In the genomic region with DNA sequence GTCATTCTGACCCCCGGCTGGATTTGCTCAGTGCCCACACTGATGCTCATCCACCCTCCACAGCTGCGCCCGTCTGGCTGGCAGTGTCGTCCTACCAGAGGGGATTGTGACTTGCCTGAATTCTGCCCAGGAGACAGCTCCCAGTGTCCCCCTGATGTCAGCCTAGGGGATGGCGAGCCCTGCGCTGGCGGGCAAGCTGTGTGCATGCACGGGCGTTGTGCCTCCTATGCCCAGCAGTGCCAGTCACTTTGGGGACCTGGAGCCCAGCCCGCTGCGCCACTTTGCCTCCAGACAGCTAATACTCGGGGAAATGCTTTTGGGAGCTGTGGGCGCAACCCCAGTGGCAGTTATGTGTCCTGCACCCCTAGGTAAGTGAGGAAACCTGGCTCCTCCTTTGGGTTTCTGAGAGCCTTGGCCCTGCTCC, we compare ENCODE assay signal across 23 cellular contexts. TPM values are rescaled to one million over a fixed set of nuclear protein-coding genes. Genes with fewer than 3 reads are reported as not detected.
DNase-seq lines count a peak whose midpoint lies in the region; ATAC-seq, FAIRE-seq and TF ChIP-seq lines count a peak whose summit lies in the region.
"Had no signal": no experiment of that assay in that cellular context is flagged by ENCODE, and none has a peak within 500 bp of the region (broad histone marks: within the 10 kb centered on the region; RNA-seq: fewer than 3 reads in every experiment).

No MANE protein-coding gene starts in this region.

- no peaks in the 10 kb centered on the region for H3F3A ChIP-seq in Loucy (ENCODE audit: low read depth)

- POLR2A ChIA-PET in endothelial cell of umbilical vein (lab: Charles Lee), result no interaction called here

- no peak for ATAC-seq in DND-41 (ENCODE audit: insufficient read depth, low read depth)
- ATAC-seq: body of pancreas, GM12878, lower lobe of right lung had no signal

- H3K4me2 ChIP-seq in DND-41 (ENCODE audit: insufficient read depth, low read length) (no peak overlapping the region), Loucy (ENCODE audit: low read depth, low read length, poor library complexity, severe bottlenecking) (no peak overlapping the region), endothelial cell of umbilical vein (ENCODE audit: insufficient read depth, low read length) (no peak overlapping the region)

- no peaks in the 10 kb centered on the region for H3K9me1 ChIP-seq in endothelial cell of umbilical vein (replicated peaks; ENCODE audit: control insufficient read depth, extremely low read depth, insufficient read depth, low read length)

- H3K27ac ChIP-seq in DND-41 (ENCODE audit: low read length), result no peak overlapping the region
- no peak overlapping the region for H3K27ac ChIP-seq in endothelial cell of umbilical vein (ENCODE audit: insufficient read depth, low read depth, low read length)
- H3K27ac ChIP-seq: body of pancreas, lower lobe of right lung, parathyroid adenoma, skin epidermis, suprapubic skin, VCaP had no signal

- H4K20me1 ChIP-seq in DND-41 (ENCODE audit: insufficient read depth, low read length) (peaks cover 27% of the 10 kb centered on the region), Loucy (ENCODE audit: insufficient read depth, low read length, poor library complexity, severe bottlenecking) (no peaks in the 10 kb centered on the region), endothelial cell of umbilical vein (replicated peaks; ENCODE audit: control insufficient read depth, extremely low read depth, insufficient read depth, low read length) (no peaks in the 10 kb centered on the region)

- H3K36me3 ChIP-seq in DND-41 (ENCODE audit: insufficient read depth, low read length) (no peaks in the 10 kb centered on the region), Loucy (ENCODE audit: insufficient read depth, low read length) (no peaks in the 10 kb centered on the region), endothelial cell of umbilical vein (ENCODE audit: control insufficient read depth in 2 of 2, extremely low read depth in 1 of 2, insufficient read depth in 2 of 2, low read length in 2 of 2) (peaks cover 12 to 49% of the 10 kb centered on the region in 2 experiments)

- H3K9me2 ChIP-seq in Loucy (replicated peaks; ENCODE audit: low read depth, low read length), result no peaks in the 10 kb centered on the region

- FAIRE-seq in endothelial cell of umbilical vein (lab: Jason Lieb, UNC), result no peak
- FAIRE-seq: GM12878, HTR-8/SVneo had no signal

- no peak for TF ChIP-seq POLR2A in endothelial cell of umbilical vein (IDR thresholded peaks at IDR 0.05; ENCODE audit: low read depth, low read length)

- H3K9me3 ChIP-seq in DND-41 (ENCODE audit: insufficient read depth, low read length, severe bottlenecking) (no peaks in the 10 kb centered on the region), Loucy (ENCODE audit: insufficient read depth, low read depth, low read length) (no peaks in the 10 kb centered on the region), endothelial cell of umbilical vein (replicated peaks; ENCODE audit: control insufficient read depth, insufficient read depth, low read length) (no peaks in the 10 kb centered on the region)
- H3K9me3 ChIP-seq: body of pancreas, lower lobe of right lung, suprapubic skin had no signal

- H3K79me2 ChIP-seq in DND-41 (ENCODE audit: insufficient read depth, low read length) (no peaks in the 10 kb centered on the region), Loucy (ENCODE audit: insufficient read depth, low read length) (no peaks in the 10 kb centered on the region; the same call in 1 of the 2 replicates), endothelial cell of umbilical vein (ENCODE audit: control insufficient read depth, insufficient read depth, low read length) (peaks cover 10% of the 10 kb centered on the region)
- H3K79me2 ChIP-seq: parathyroid adenoma had no signal

- H3K27me3 ChIP-seq in DND-41 (ENCODE audit: insufficient read depth, low read length, poor library complexity) (peaks cover 9% of the 10 kb centered on the region), Loucy (ENCODE audit: insufficient read depth, low read length, poor library complexity, severe bottlenecking) (no peaks in the 10 kb centered on the region), endothelial cell of umbilical vein (ENCODE audit: control insufficient read depth in 2 of 2, insufficient read depth in 2 of 2, low read length in 2 of 2) (no peaks in the 10 kb centered on the region)
- H3K27me3 ChIP-seq: body of pancreas, suprapubic skin had no signal

- no peak for DNase-seq in DND-41
- DNase-seq in endothelial cell of umbilical vein (ENCODE audit: low read depth, low spot score), result no peak
- DNase-seq in NCI-H1092 (lab: John Stamatoyannopoulos, UW), result no peak
- no peak for DNase-seq in NCI-H1694 (lab: John Stamatoyannopoulos, UW)
- no peak for DNase-seq in NAMALWA (ENCODE audit: low spot score)
- DNase-seq: activated CD4-positive, alpha-beta T cell treated with anti-CD3 and anti-CD28 coated beads, Interleukin-2, amount 50 U/mL, for 48 hours; activated naive CD4-positive, alpha-beta T cell treated with anti-CD3 and anti-CD28 coated beads, Interleukin-2, amount 10 ng/mL, durations not matched to agents 7 days and 5 days; body of pancreas; EL; lower lobe of right lung; NCI-H1930; NCI-H446; Right ventricle myocardium superior; stimulated activated CD4-positive, alpha-beta T cell treated with anti-CD3 and anti-CD28 coated beads, Interleukin-4, amount 100 ng/mL, for 4 hours; stimulated activated CD8-positive, alpha-beta memory T cell treated with anti-CD3 and anti-CD28 coated beads, Interleukin-4, amount 100 ng/mL, for 48 hours had no signal

- H3K9ac ChIP-seq in DND-41 (ENCODE audit: low read depth, low read length), result no peak overlapping the region
- no peak overlapping the region for H3K9ac ChIP-seq in Loucy (ENCODE audit: low read depth, low read length, poor library complexity, severe bottlenecking)
- H3K9ac ChIP-seq in endothelial cell of umbilical vein (replicated peaks; ENCODE audit: extremely low read depth, insufficient read depth, low read length), result no peak overlapping the region
- H3K9ac ChIP-seq: parathyroid adenoma had no signal

- TSS peak; percentile 23 for BruUV-seq in endothelial cell of umbilical vein (replicated peaks; lab: Mats Ljungman, UMichigan)

- H3K4me3 ChIP-seq in DND-41 (ENCODE audit: low read depth in 1 of 2, low read length in 2 of 2) (no peak overlapping the region), Loucy (ENCODE audit: low read length, poor library complexity, severe bottlenecking) (no peak overlapping the region), endothelial cell of umbilical vein (replicated peaks in 1 of 3; ENCODE audit: insufficient read depth in 1 of 3, low read depth in 1 of 3, low read length in 3 of 3) (no peak overlapping the region)
- H3K4me3 ChIP-seq: body of pancreas, GM12878, lower lobe of right lung, skin epidermis, suprapubic skin had no signal

- dilution Hi-C loops in endothelial cell of umbilical vein (cut with MboI; ENCODE audit: extremely low pct_ligation_motif_present, low sequenced_read_pairs), result no loop called here

- H2AFZ ChIP-seq in DND-41 (ENCODE audit: low read depth, low read length), result no peak overlapping the region
- no peak overlapping the region for H2AFZ ChIP-seq in Loucy (ENCODE audit: low read length)
- no peak overlapping the region for H2AFZ ChIP-seq in endothelial cell of umbilical vein (ENCODE audit: low read depth, low read length)
- H2AFZ ChIP-seq: parathyroid adenoma had no signal

- CTCF ChIA-PET in endothelial cell of umbilical vein (lab: Charles Lee), result interaction anchor here (0.6 to 1.8 kb wide), 4 partner anchors 14 to 102 kb away, joined by 3 to 8 read pairs (median 5); a partner anchor contains a TSS

- intact Hi-C loops in endothelial cell of umbilical vein (cut with micrococcal nuclease), result no loop called here

- TF ChIP-seq CTCF in DND-41 (IDR thresholded peaks at IDR 0.05; ENCODE audit: borderline replicate concordance, extremely low read depth, low read length, poor library complexity, severe bottlenecking) (peak; percentile 9), Loucy (conservative IDR thresholded peaks at IDR 0.05; ENCODE audit: low read length) (peak; percentile 25; the same call in 1 of the 2 replicates), endothelial cell of umbilical vein (IDR thresholded peaks at IDR 0.05; ENCODE audit: extremely low read depth in 1 of 2, insufficient read depth in 1 of 2, low read depth in 1 of 2, low read length in 2 of 2) (no peak)

- peaks cover 13% of the 10 kb centered on the region for H3K4me1 ChIP-seq in DND-41 (ENCODE audit: insufficient read depth, low read length)
- H3K4me1 ChIP-seq in Loucy (ENCODE audit: insufficient read depth, low read length, poor library complexity, severe bottlenecking), result peaks cover 25% of the 10 kb centered on the region
- H3K4me1 ChIP-seq in endothelial cell of umbilical vein (ENCODE audit: control insufficient read depth, extremely low read depth, insufficient read depth, low read length), result peaks cover 8% of the 10 kb centered on the region

RNA-seq across cellular contexts. Expression of a gene that starts 5.7 kb away (rescaled TPM):
- total RNA-seq in endothelial cell of umbilical vein, result 16.5 and 17.5 TPM in 2 replicates
- 25.2 and 28.0 TPM in 2 replicates for polyA plus RNA-seq in endothelial cell of umbilical vein
- polyA plus RNA-seq in endothelial cell of umbilical vein (2011; cell fraction: cytosol; rRNA removed), result 23.2 and 26.4 TPM in 2 replicates
- polyA plus RNA-seq in endothelial cell of umbilical vein (2011; cell fraction: nucleus; rRNA removed), result 13.1 and 13.8 TPM in 2 replicates
- 17.4 and 19.5 TPM in 2 replicates for polyA plus RNA-seq in endothelial cell of umbilical vein (2012)
- 15.3 and 15.7 TPM in 2 replicates for polyA minus RNA-seq in endothelial cell of umbilical vein
- 5.7 TPM for polyA minus RNA-seq in endothelial cell of umbilical vein (2011; cell fraction: cytosol; rRNA and poly(A)+ RNA removed)
- polyA minus RNA-seq in endothelial cell of umbilical vein (2011; cell fraction: nucleus; rRNA and poly(A)+ RNA removed), result 4.5 and 7.1 TPM in 2 replicates

RNA-seq across cellular contexts. Expression of a gene that starts 6.7 kb away (rescaled TPM):
- 268 and 299 TPM in 2 replicates for total RNA-seq in endothelial cell of umbilical vein
- polyA plus RNA-seq in endothelial cell of umbilical vein, result 295 and 397 TPM in 2 replicates
- 175 and 217 TPM in 2 replicates for polyA plus RNA-seq in endothelial cell of umbilical vein (2011; cell fraction: cytosol; rRNA removed)
- 279 and 369 TPM in 2 replicates for polyA plus RNA-seq in endothelial cell of umbilical vein (2011; cell fraction: nucleus; rRNA removed)
- polyA plus RNA-seq in endothelial cell of umbilical vein (2012), result 163 and 171 TPM in 2 replicates
- polyA minus RNA-seq in endothelial cell of umbilical vein, result 240 and 273 TPM in 2 replicates
- 215 TPM for polyA minus RNA-seq in endothelial cell of umbilical vein (2011; cell fraction: cytosol; rRNA and poly(A)+ RNA removed)
- 94.3 and 106 TPM in 2 replicates for polyA minus RNA-seq in endothelial cell of umbilical vein (2011; cell fraction: nucleus; rRNA and poly(A)+ RNA removed)

RNA-seq across cellular contexts. Expression of a gene that starts 20.8 kb away (rescaled TPM):
- 2.2 TPM in 2 replicates for total RNA-seq in endothelial cell of umbilical vein
- 2.5 and 4.2 TPM in 2 replicates for polyA plus RNA-seq in endothelial cell of umbilical vein
- polyA plus RNA-seq in endothelial cell of umbilical vein (2011; cell fraction: cytosol; rRNA removed), result 2.0 and 3.0 TPM in 2 replicates
- polyA plus RNA-seq in endothelial cell of umbilical vein (2011; cell fraction: nucleus; rRNA removed), result 1.1 and 2.3 TPM in 2 replicates
- 1.5 and 2.3 TPM in 2 replicates for polyA plus RNA-seq in endothelial cell of umbilical vein (2012)
- polyA minus RNA-seq in endothelial cell of umbilical vein, result 1.2 and 1.6 TPM in 2 replicates
- 4.2 TPM for polyA minus RNA-seq in endothelial cell of umbilical vein (2011; cell fraction: cytosol; rRNA and poly(A)+ RNA removed)
- 0.24 and 0.77 TPM in 2 replicates for polyA minus RNA-seq in endothelial cell of umbilical vein (2011; cell fraction: nucleus; rRNA and poly(A)+ RNA removed)

RNA-seq across cellular contexts. Expression of a gene that starts 24.2 kb away (rescaled TPM):
- not detected in 2 replicates for total RNA-seq in endothelial cell of umbilical vein
- polyA plus RNA-seq in endothelial cell of umbilical vein, result not detected in 2 replicates
- polyA plus RNA-seq in endothelial cell of umbilical vein (2011; cell fraction: cytosol; rRNA removed), result not detected in 2 replicates
- not detected in 2 replicates for polyA plus RNA-seq in endothelial cell of umbilical vein (2011; cell fraction: nucleus; rRNA removed)
- not detected in 2 replicates for polyA plus RNA-seq in endothelial cell of umbilical vein (2012)
- not detected in 2 replicates for polyA minus RNA-seq in endothelial cell of umbilical vein
- polyA minus RNA-seq in endothelial cell of umbilical vein (2011; cell fraction: cytosol; rRNA and poly(A)+ RNA removed), result not detected
- not detected in 2 replicates for polyA minus RNA-seq in endothelial cell of umbilical vein (2011; cell fraction: nucleus; rRNA and poly(A)+ RNA removed)
- total RNA-seq: body of pancreas; GM12878; lower lobe of right lung; Right ventricle myocardium superior; T-helper 1 cell treated with Interleukin-12 subunit alpha and Interleukin-12 subunit beta and Interleukin-4 antibody, amounts not matched to agents 30 ng/mL and 1 ng/mL, for 36 hours had no signal
- polyA plus RNA-seq: GM12878 had no signal

RNA-seq across cellular contexts. Expression of a gene that starts 24.2 kb away (rescaled TPM):
- 0.23 and 0.51 TPM in 2 replicates for total RNA-seq in endothelial cell of umbilical vein
- 0.29 and 0.73 TPM in 2 replicates for polyA plus RNA-seq in endothelial cell of umbilical vein
- polyA plus RNA-seq in endothelial cell of umbilical vein (2011; cell fraction: cytosol; rRNA removed), result 0.07 TPM in 1 of 2 replicates, not detected in the other
- polyA plus RNA-seq in endothelial cell of umbilical vein (2011; cell fraction: nucleus; rRNA removed), result 2.6 and 3.1 TPM in 2 replicates
- 0.40 TPM in 1 of 2 replicates, not detected in the other for polyA plus RNA-seq in endothelial cell of umbilical vein (2012)
- polyA minus RNA-seq in endothelial cell of umbilical vein, result 0.36 and 0.63 TPM in 2 replicates
- 1.3 TPM for polyA minus RNA-seq in endothelial cell of umbilical vein (2011; cell fraction: cytosol; rRNA and poly(A)+ RNA removed)
- polyA minus RNA-seq in endothelial cell of umbilical vein (2011; cell fraction: nucleus; rRNA and poly(A)+ RNA removed), result 0.19 TPM in 1 of 2 replicates, not detected in the other

Comparison
In these comparisons a context has a peak if more than half of its experiments do, and no peak if none do; other contexts are left out.
1. CTCF ChIP-seq: peak in DND-41 (single experiment) and Loucy (single experiment); none in endothelial cell of umbilical vein (0 of 2).